ENCODE assay signal across 9 cellular contexts in the genomic region with DNA sequence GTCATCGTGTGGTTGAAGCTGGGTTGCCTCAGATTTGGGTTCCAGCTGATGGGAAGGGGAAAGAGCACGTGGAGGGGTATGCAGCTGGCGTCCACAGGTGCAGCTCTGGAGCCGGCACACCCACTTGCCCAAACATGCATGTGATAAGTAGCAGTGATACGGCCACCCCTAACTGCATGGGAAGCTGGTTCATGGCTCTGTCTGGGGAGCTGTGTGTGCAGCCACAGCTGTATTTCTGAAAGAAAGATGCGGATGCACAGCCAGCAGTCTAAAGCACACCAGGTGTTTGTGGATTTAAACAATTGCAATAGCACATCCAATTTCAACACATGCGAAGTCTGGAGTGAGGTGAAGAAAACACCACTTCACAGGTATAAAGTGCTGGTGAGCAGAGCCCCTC.
DNase-seq lines count a peak whose midpoint lies in the region; ATAC-seq, FAIRE-seq and TF ChIP-seq lines count a peak whose summit lies in the region.
"Had no signal": no experiment of that assay in that cellular context is flagged by ENCODE, and none has a peak within 500 bp of the region (broad histone marks: within the 10 kb centered on the region; RNA-seq: fewer than 3 reads in every experiment).

No MANE protein-coding gene starts in this region.

- H3K4me3 ChIP-seq in duodenal mucosa (ENCODE audit: low read depth in 1 of 2, low read length in 2 of 2) (peak overlapping the region; percentile 7 to 18), stomach (no peak overlapping the region), small intestine (ENCODE audit: low read depth in 1 of 2, low read length in 2 of 2) (no peak overlapping the region), adrenal gland (no peak overlapping the region)
- H3K4me3 ChIP-seq: thoracic aorta had no signal

- no peak for TF ChIP-seq CTCF in stomach (IDR thresholded peaks at IDR 0.05)
- no peak for TF ChIP-seq CTCF in adrenal gland (IDR thresholded peaks at IDR 0.05)

- H3K36me3 ChIP-seq in duodenal mucosa (ENCODE audit: control insufficient read depth in 1 of 2, insufficient read depth in 2 of 2, low read length in 2 of 2) (no peaks in the 10 kb centered on the region), stomach (no peaks in the 10 kb centered on the region), small intestine (ENCODE audit: control insufficient read depth in 2 of 2, insufficient read depth in 2 of 2, low read length in 2 of 2) (no peaks in the 10 kb centered on the region), adrenal gland (replicated peaks in 1 of 2) (no peaks in the 10 kb centered on the region)
- H3K36me3 ChIP-seq: thoracic aorta had no signal

- no peak for TF ChIP-seq POLR2A in stomach (IDR thresholded peaks at IDR 0.05)
- no peak for TF ChIP-seq POLR2A in adrenal gland (IDR thresholded peaks at IDR 0.05)

- DNase-seq in HuH-7.5 (ENCODE audit: low spot score) = no peak
- no peak for DNase-seq in stomach
- no peak for DNase-seq in small intestine
- no peak for DNase-seq in adrenal gland

- ATAC-seq in GM18502 (IDR thresholded peaks at IDR 0.05; ENCODE audit: poor library complexity, unreplicated experiment) (peak; percentile 40), GM21367 (IDR thresholded peaks at IDR 0.05; ENCODE audit: unreplicated experiment) (peak; percentile 5), HG03280 (IDR thresholded peaks at IDR 0.05; ENCODE audit: unreplicated experiment) (peak; percentile 31)

- WGBS in stomach, 5 donors = 32 to 63% (median 47%) methylated on average over 6 to 7 of the region's 7 CpGs
- WGBS in small intestine, 3 donors = 18 to 57% (median 37%) methylated on average over 7 of the region's 7 CpGs
- WGBS in adrenal gland, 4 donors = 76 to 83% (median 80%) methylated on average over 7 of the region's 7 CpGs

- intact Hi-C loops in stomach (cut with DNase I; ENCODE audit: low total_unique reads) (loop anchor here (10.0 kb wide), 1 partner anchor 738 kb away; no protein-coding TSS in a partner anchor), adrenal gland (cut with DNase I) (loop anchor here in 1 of 2 donors (10.0 kb wide), 1 partner anchor 748 kb away; no protein-coding TSS in a partner anchor)

- H3K9ac ChIP-seq in duodenal mucosa (ENCODE audit: low read depth in 1 of 2, low read length in 2 of 2) = no peak overlapping the region

- peaks cover 12 to 29% of the 10 kb centered on the region in 2 donors for H3K4me1 ChIP-seq in duodenal mucosa (ENCODE audit: control insufficient read depth in 1 of 2, insufficient read depth in 2 of 2, low read length in 2 of 2)
- H3K4me1 ChIP-seq in stomach = peaks cover 7 to 21% (median 16%) of the 10 kb centered on the region in 4 donors
- no peaks in the 10 kb centered on the region for H3K4me1 ChIP-seq in small intestine (ENCODE audit: control insufficient read depth in 2 of 2, insufficient read depth in 1 of 2, low read depth in 1 of 2, low read length in 1 of 2)
- H3K4me1 ChIP-seq in adrenal gland (replicated peaks in 1 of 2) = no peaks in the 10 kb centered on the region

- H3K27me3 ChIP-seq in duodenal mucosa (ENCODE audit: control insufficient read depth in 1 of 2, insufficient read depth in 2 of 2, low read length in 2 of 2) = no peaks in the 10 kb centered on the region
- H3K27me3 ChIP-seq in stomach = no peaks in the 10 kb centered on the region
- H3K27me3 ChIP-seq in small intestine (ENCODE audit: control insufficient read depth in 2 of 2, insufficient read depth in 2 of 2, low read length in 2 of 2) = no peaks in the 10 kb centered on the region
- H3K27me3 ChIP-seq in adrenal gland = no peaks in the 10 kb centered on the region

- H3K9me3 ChIP-seq in duodenal mucosa (ENCODE audit: control insufficient read depth in 1 of 2, low read length in 2 of 2) (no peaks in the 10 kb centered on the region), stomach (no peaks in the 10 kb centered on the region), small intestine (ENCODE audit: control insufficient read depth, low read depth) (no peaks in the 10 kb centered on the region), adrenal gland (replicated peaks in 1 of 3) (no peaks in the 10 kb centered on the region)
- H3K9me3 ChIP-seq: thoracic aorta had no signal

- no peak for TF ChIP-seq EP300 in stomach (IDR thresholded peaks at IDR 0.05)

- no peak for FAIRE-seq in small intestine (lab: Jason Lieb, UNC)

- H3K27ac ChIP-seq in duodenal mucosa (ENCODE audit: low read depth, low read length) (no peak overlapping the region), stomach (no peak overlapping the region), small intestine (ENCODE audit: low read depth in 1 of 2, low read length in 1 of 2) (no peak overlapping the region), adrenal gland (no peak overlapping the region)
- H3K27ac ChIP-seq: thoracic aorta had no signal

Comparison
In these comparisons a context has a peak if more than half of its experiments do, and no peak if none do; other contexts are left out.
1. H3K4me3 ChIP-seq: peak in duodenal mucosa (2 of 2); none in stomach (0 of 4), small intestine (0 of 2) and adrenal gland (0 of 4).
2. Peak in every context shown above with its lines, with median percentiles within 50 percentile points of each other: ATAC-seq.